In genomic region chr5:59130441-59130840, GRCh38 we compare ENCODE assay signal across 21 cellular contexts.
DNase-seq lines count a peak whose midpoint lies in the region; ATAC-seq and TF ChIP-seq lines count a peak whose summit lies in the region.
"Had no signal": no experiment of that assay in that cellular context is flagged by ENCODE, and none has a peak within 500 bp of the region (broad histone marks: within the 10 kb centered on the region; RNA-seq: fewer than 3 reads in every experiment).

No MANE protein-coding gene starts in this region.

- intact Hi-C loops in psoas muscle (cut with DNase I), result no loop called here

- no peaks in the 10 kb centered on the region for H3K36me3 ChIP-seq in psoas muscle (ENCODE audit: insufficient read depth in 1 of 2, low read depth in 1 of 2)
- H3K36me3 ChIP-seq: ascending aorta; BLaER1 treated with 17β-estradiol and CSF1 and Interleukin-3, amounts not matched to agents 10 nM and 100 nM; neutrophil; SJSA1; spleen had no signal

- DNase-seq in SIG-M5 treated with dmso at 0.1 percent for 504 hours (lab: John Stamatoyannopoulos, UW; ENCODE audit: unreplicated experiment), result peak; percentile 36
- DNase-seq in SIG-M5 (lab: John Stamatoyannopoulos, UW), result no peak
- peak; percentile 64 for DNase-seq in NCI-H460 (ENCODE audit: extremely low read depth, low read depth)
- peak; percentile 88 for DNase-seq in choroid plexus epithelial cell (ENCODE audit: low read depth)
- no peak for DNase-seq in psoas muscle
- no peak for DNase-seq in NCI-H2029 treated with DMSO at 0.1 percent for 48 hours (lab: John Stamatoyannopoulos, UW)
- DNase-seq: activated CD4-positive, alpha-beta T cell treated with anti-CD3 and anti-CD28 coated beads, Interleukin-2, amount 50 U/mL, for 4 hours; activated naive CD4-positive, alpha-beta T cell; effector CD4-positive, alpha-beta T cell; EL; NCI-H1436 treated with DMSO at 0.1 percent for 48 hours; spleen; stimulated activated CD4-positive, alpha-beta T cell treated with anti-CD3 and anti-CD28 coated beads, Interleukin-4, amount 100 ng/mL, for 4 hours had no signal

- peak overlapping the region; percentile 84 for H3K27ac ChIP-seq in psoas muscle
- H3K27ac ChIP-seq: ascending aorta; BLaER1 treated with 17β-estradiol and CSF1 and Interleukin-3, amounts not matched to agents 10 nM and 100 nM; neutrophil; SJSA1; spleen; VCaP had no signal

- no peak for TF ChIP-seq CTCF in choroid plexus epithelial cell (conservative IDR thresholded peaks at IDR 0.05; ENCODE audit: low read depth, low read length)
- no peak for TF ChIP-seq CTCF in psoas muscle (IDR thresholded peaks at IDR 0.05)

- H3K27me3 ChIP-seq in psoas muscle (ENCODE audit: insufficient read depth in 3 of 3, low read length in 2 of 3), result no peaks in the 10 kb centered on the region
- H3K27me3 ChIP-seq: ascending aorta; BLaER1 treated with 17β-estradiol and CSF1 and Interleukin-3, amounts not matched to agents 10 nM and 100 nM; neutrophil; SJSA1; spleen had no signal

- H3K9me3 ChIP-seq in psoas muscle, result no peaks in the 10 kb centered on the region
- H3K9me3 ChIP-seq: ascending aorta; BLaER1 treated with 17β-estradiol and CSF1 and Interleukin-3, amounts not matched to agents 10 nM and 100 nM; neutrophil; SJSA1; spleen had no signal

- peaks cover 61% of the 10 kb centered on the region for H3K4me1 ChIP-seq in psoas muscle

- H3K4me3 ChIP-seq in choroid plexus epithelial cell (ENCODE audit: low read depth, low read length), result no peak overlapping the region
- H3K4me3 ChIP-seq in psoas muscle, result no peak overlapping the region
- H3K4me3 ChIP-seq: ascending aorta; BLaER1 treated with 17β-estradiol and CSF1 and Interleukin-3, amounts not matched to agents 10 nM and 100 nM; SJSA1; spleen had no signal

- 91 to 96% (median 94%) methylated on average over 2 of the region's 2 CpGs for WGBS in psoas muscle, 3 donors

- ATAC-seq in psoas muscle (no peak), GM18517 (IDR thresholded peaks at IDR 0.05; ENCODE audit: unreplicated experiment) (no peak), GM19324 (IDR thresholded peaks at IDR 0.05; ENCODE audit: low FRiP score, unreplicated experiment) (no peak)
- ATAC-seq: HepG2 had no signal

Comparison
In these comparisons a context has a peak if more than half of its experiments do, and no peak if none do; other contexts are left out.
1. DNase-seq: peak in SIG-M5 treated with dmso at 0.1 percent for 504 hours (single experiment), NCI-H460 (single experiment) and choroid plexus epithelial cell (single experiment); none in SIG-M5 (single experiment), psoas muscle (0 of 2) and NCI-H2029 treated with DMSO at 0.1 percent for 48 hours (single experiment).